In genomic region chr17:59067756-59068155, GRCh38 we compare ENCODE assay signal across 17 cellular contexts.
"Had no signal": no experiment of that assay in that cellular context is flagged by ENCODE, and none has a peak within 500 bp of the region (broad histone marks: within the 10 kb centered on the region; RNA-seq: fewer than 3 reads in every experiment).

No MANE protein-coding gene starts in this region.

- H3K36me3 ChIP-seq: breast epithelium had no signal

- H3K4me1 ChIP-seq: ascending aorta, breast epithelium, tibial nerve had no signal

- ATAC-seq: activated T-helper 17 cell treated with anti-CD3 and anti-CD28 coated beads, Interleukin-2, amount 50 U/mL, for 72 hours; natural killer cell; stimulated activated effector memory CD8-positive, alpha-beta T cell treated with anti-CD3 and anti-CD28 coated beads, Interleukin-12 subunit alpha, Interleukin-12 subunit beta, amount 100 ng/mL, for 72 hours had no signal

- H3K27ac ChIP-seq: ascending aorta, breast epithelium, epithelial cell of prostate, tibial nerve had no signal

- DNase-seq: activated CD4-positive, alpha-beta T cell treated with anti-CD3 and anti-CD28 coated beads, Interleukin-2, amount 10 ng/mL, durations not matched to agents 7 days and 5 days; activated CD8-positive, alpha-beta memory T cell treated with anti-CD3 and anti-CD28 coated beads for 24 hours; activated naive CD4-positive, alpha-beta T cell treated with anti-CD3 and anti-CD28 coated beads for 36 hours; foreskin melanocyte; head of caudate nucleus; mesendoderm; natural killer cell; retina; stimulated activated CD4-positive, alpha-beta T cell treated with anti-CD3 and anti-CD28 coated beads, Interleukin-12 subunit alpha, Interleukin-12 subunit beta, amount 100 ng/mL, for 4 hours; stimulated activated CD4-positive, alpha-beta T cell treated with anti-CD3 and anti-CD28 coated beads, Interleukin-2, amount 100 ng/mL, for 24 hours; substantia nigra had no signal

- H3K9me3 ChIP-seq: ascending aorta, breast epithelium, tibial nerve had no signal

- H3K4me3 ChIP-seq: ascending aorta, breast epithelium, tibial nerve had no signal

- H3K27me3 ChIP-seq: ascending aorta, breast epithelium, tibial nerve had no signal
